ENCODE assay signal across 1 cellular context in genomic region chr20:31580706-31581105, GRCh38.
A peak's percentile ranks its signal among the peaks of the same experiment; 100 is the strongest.
TF ChIP-seq lines count a peak whose summit lies in the region.

No MANE protein-coding gene starts in this region.

TF ChIP-seq in HepG2, 621 proteins besides CTCF, POLR2A, EP300 and RAD21 (continued from another document):
- TF ChIP-seq ZNF275 (CRISPR knock-in tag; IDR thresholded peaks at IDR 0.05; ENCODE audit: borderline replicate concordance) (no peak), RFX1 (IDR thresholded peaks at IDR 0.05) (no peak), SMYD3 (CRISPR knock-in tag; IDR thresholded peaks at IDR 0.05) (no peak), FOXA1 (IDR thresholded peaks at IDR 0.05) (no peak), FOXA1 (CRISPR knock-in tag; IDR thresholded peaks at IDR 0.05) (peak; percentile 80), GLMP (CRISPR knock-in tag; IDR thresholded peaks at IDR 0.05; ENCODE audit: borderline replicate concordance) (no peak), PHF5A (CRISPR knock-in tag; IDR thresholded peaks at IDR 0.05; ENCODE audit: low read depth, unreplicated experiment) (no peak), MBD4 (IDR thresholded peaks at IDR 0.05; ENCODE audit: borderline replicate concordance, low read length) (no peak), ZNF552 (CRISPR knock-in tag; IDR thresholded peaks at IDR 0.05; ENCODE audit: borderline replicate concordance) (no peak), SRSF4 (IDR thresholded peaks at IDR 0.05; ENCODE audit: low read depth, low read length, poor library complexity, severe bottlenecking) (no peak), ZBTB38 (CRISPR knock-in tag; IDR thresholded peaks at IDR 0.05) (peak; percentile 86), ZNF333 (CRISPR knock-in tag; IDR thresholded peaks at IDR 0.05; ENCODE audit: borderline replicate concordance) (no peak), ARHGAP35 (CRISPR knock-in tag; IDR thresholded peaks at IDR 0.05; ENCODE audit: borderline replicate concordance) (no peak), CENPX (CRISPR knock-in tag; IDR thresholded peaks at IDR 0.05) (no peak), ZNF382 (CRISPR knock-in tag; IDR thresholded peaks at IDR 0.05; ENCODE audit: borderline replicate concordance) (no peak), SP2 (CRISPR knock-in tag; IDR thresholded peaks at IDR 0.05) (no peak), CEBPG (CRISPR knock-in tag; IDR thresholded peaks at IDR 0.05) (0 out of 2 replicates have a peak, but pooled peaks have one; percentile 31), IRX3 (CRISPR knock-in tag; IDR thresholded peaks at IDR 0.05; ENCODE audit: borderline replicate concordance, low read depth) (no peak), HNF1B (CRISPR knock-in tag; IDR thresholded peaks at IDR 0.05) (no peak), ZNF232 (CRISPR knock-in tag; IDR thresholded peaks at IDR 0.05; ENCODE audit: borderline replicate concordance) (no peak), FOSL2 (CRISPR knock-in tag; IDR thresholded peaks at IDR 0.05) (no peak), SATB2 (CRISPR knock-in tag; IDR thresholded peaks at IDR 0.05) (no peak), HNRNPLL (IDR thresholded peaks at IDR 0.05; ENCODE audit: low read depth, low read length, poor library complexity, severe bottlenecking) (peak; percentile 84), ZNF737 (CRISPR knock-in tag; IDR thresholded peaks at IDR 0.05; ENCODE audit: borderline replicate concordance) (no peak), ZNF619 (CRISPR knock-in tag; IDR thresholded peaks at IDR 0.05) (no peak), KLF9 (CRISPR knock-in tag; IDR thresholded peaks at IDR 0.05; ENCODE audit: low read depth) (no peak), ATF5 (CRISPR knock-in tag; IDR thresholded peaks at IDR 0.05; ENCODE audit: low read depth) (no peak), ZNF317 (CRISPR knock-in tag; IDR thresholded peaks at IDR 0.05) (no peak), RORA (CRISPR knock-in tag; IDR thresholded peaks at IDR 0.05) (no peak), ARID2 (CRISPR knock-in tag; IDR thresholded peaks at IDR 0.05; ENCODE audit: borderline replicate concordance) (no peak), BRCA1 (CRISPR knock-in tag; IDR thresholded peaks at IDR 0.05) (no peak), YEATS4 (CRISPR knock-in tag; IDR thresholded peaks at IDR 0.05; ENCODE audit: borderline replicate concordance) (no peak), TCF12 (IDR thresholded peaks at IDR 0.05) (no peak), TCF12 (CRISPR knock-in tag; IDR thresholded peaks at IDR 0.05) (no peak)
